ENCODE assay signal across 15 cellular contexts in the genomic region with DNA sequence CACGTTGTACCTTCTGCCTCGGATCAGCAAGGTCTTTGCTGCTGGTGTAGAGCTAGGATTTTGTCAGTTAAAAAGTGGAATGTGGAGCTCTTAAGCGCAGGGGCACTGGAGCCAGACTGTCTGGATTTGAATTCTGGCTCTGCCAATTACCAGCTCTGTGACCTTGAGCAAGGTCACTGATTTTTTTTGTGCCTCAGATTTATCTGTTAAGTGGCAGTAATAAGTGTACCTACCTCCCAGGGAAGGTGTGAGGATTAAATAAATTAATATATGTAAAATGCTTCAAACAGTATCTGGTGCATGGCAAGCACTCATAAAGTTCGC. TPM values are rescaled to one million over a fixed set of nuclear protein-coding genes. Genes with fewer than 3 reads are reported as not detected.
A peak's percentile ranks its signal among the peaks of the same experiment; 100 is the strongest.
DNase-seq lines count a peak whose midpoint lies in the region; ATAC-seq, FAIRE-seq and TF ChIP-seq lines count a peak whose summit lies in the region.
"Had no signal": no experiment of that assay in that cellular context is flagged by ENCODE, and none has a peak within 500 bp of the region (broad histone marks: within the 10 kb centered on the region; RNA-seq: fewer than 3 reads in every experiment).

No MANE protein-coding gene starts in this region.

- H3K4me1 Mint-ChIP-seq in T-helper 2 cell treated with Interferon-gamma antibody and Interleukin-4, amounts not matched to agents 5 μg/mL and 100 μg/mL, for 36 hours (ENCODE audit: low read depth) = peaks cover 7% of the 10 kb centered on the region
- H3K4me1 Mint-ChIP-seq in H9 = peaks cover 32 to 36% of the 10 kb centered on the region in 2 experiments
- H3K4me1 Mint-ChIP-seq in T-helper 17 cell = peaks cover 13% of the 10 kb centered on the region

- H3K18ac ChIP-seq in H9 (ENCODE audit: insufficient read length, low read depth, low read length) (no peak overlapping the region), mesendoderm (ENCODE audit: low read length) (no peak overlapping the region)

- no peak overlapping the region for H2BK12ac ChIP-seq in H9 (ENCODE audit: insufficient read length, low read depth, low read length)

- no peaks in the 10 kb centered on the region for H3K36me3 Mint-ChIP-seq in T-helper 2 cell treated with Interferon-gamma antibody and Interleukin-4, amounts not matched to agents 5 μg/mL and 100 μg/mL, for 36 hours (ENCODE audit: low read depth)
- H3K36me3 Mint-ChIP-seq in H9 (ENCODE audit: insufficient read depth in 1 of 3, low read depth in 3 of 3) (no peaks in the 10 kb centered on the region), T-helper 17 cell (ENCODE audit: low read depth) (no peaks in the 10 kb centered on the region)
- H3K36me3 Mint-ChIP-seq: neural progenitor cell had no signal

- H3K9me3 ChIP-seq in H9 (ENCODE audit: control insufficient read depth, low read depth, low read length) (no peaks in the 10 kb centered on the region), T-helper 17 cell (ENCODE audit: control insufficient read depth, low read length, poor library complexity, severe bottlenecking) (no peaks in the 10 kb centered on the region)
- H3K9me3 ChIP-seq: upper lobe of left lung had no signal

- H2AFZ ChIP-seq in H9 (ENCODE audit: low read length) = peak overlapping the region; percentile 91
- H2AFZ ChIP-seq: neural progenitor cell had no signal

- no peaks in the 10 kb centered on the region for H4K20me1 ChIP-seq in H9 (ENCODE audit: control insufficient read depth, insufficient read depth, insufficient read length)

- H2BK15ac ChIP-seq in H9 (ENCODE audit: low read depth, low read length) = no peak overlapping the region
- H2BK15ac ChIP-seq in mesendoderm (replicated peaks; ENCODE audit: low read depth) = no peak overlapping the region

- H3K27ac ChIP-seq in H9 (ENCODE audit: insufficient read length, low read depth, low read length) (peak overlapping the region; percentile 94), mesendoderm (ENCODE audit: low read depth, low read length) (no peak overlapping the region)
- H3K27ac ChIP-seq: neural progenitor cell, RWPE1, skin epidermis, upper lobe of left lung had no signal

- no CpG with 5 or more reads among the region's 4 CpGs for WGBS in H9 (ENCODE audit: extremely low coverage, insufficient read length, low lambda C conversion rate)
- no CpG with 5 or more reads among the region's 4 CpGs for WGBS in mesendoderm (ENCODE audit: extremely low coverage, insufficient coverage, low lambda C conversion rate)

- H4K8ac ChIP-seq in H9 (replicated peaks; ENCODE audit: insufficient read length, low read depth, low read length) (no peak overlapping the region), mesendoderm (ENCODE audit: low read depth, low read length) (no peak overlapping the region)

- TF ChIP-seq CTCF in H9 (conservative IDR thresholded peaks at IDR 0.05) = no peak

- H3K23ac ChIP-seq in H9 (ENCODE audit: insufficient read length, low read depth, low read length) (no peak overlapping the region), mesendoderm (ENCODE audit: low read length) (no peak overlapping the region)

- H3K14ac ChIP-seq in H9 (ENCODE audit: insufficient read depth, low read length) = no peak overlapping the region

- no peaks in the 10 kb centered on the region for H3K9me3 Mint-ChIP-seq in T-helper 2 cell treated with Interferon-gamma antibody and Interleukin-4, amounts not matched to agents 5 μg/mL and 100 μg/mL, for 36 hours
- H3K9me3 Mint-ChIP-seq in H9 = no peaks in the 10 kb centered on the region
- H3K9me3 Mint-ChIP-seq: neural progenitor cell had no signal

- no peak for DNase-seq in T-helper 2 cell treated with Interferon-gamma antibody and Interleukin-4, amounts not matched to agents 5 μg/mL and 100 μg/mL, for 36 hours (ENCODE audit: low spot score)
- no peak for DNase-seq in T-helper 2 cell
- DNase-seq in H9 = no peak
- no peak for DNase-seq in T-helper 17 cell
- DNase-seq in mesendoderm = no peak
- DNase-seq in HCEC 1CT = no peak
- no peak for DNase-seq in RCC 7860 (ENCODE audit: low spot score)
- DNase-seq in left lobe of liver (ENCODE audit: low spot score) = no peak
- DNase-seq: activated CD4-positive, CD25-positive, alpha-beta regulatory T cell; activated gamma-delta T cell treated with Interleukin-2 at 50 U/mL for 16 hours; upper lobe of left lung had no signal

- H2BK120ac ChIP-seq in H9 (ENCODE audit: low read depth, low read length, poor library complexity, severe bottlenecking) = no peak overlapping the region
- H2BK120ac ChIP-seq in mesendoderm (ENCODE audit: low read depth, low read length) = no peak overlapping the region

- no peaks in the 10 kb centered on the region for H3K27me3 ChIP-seq in H9 (ENCODE audit: insufficient read depth, low read length)
- no peaks in the 10 kb centered on the region for H3K27me3 ChIP-seq in mesendoderm (ENCODE audit: insufficient read depth, low read length, poor library complexity)
- H3K27me3 ChIP-seq: neural progenitor cell, upper lobe of left lung had no signal

- H3K27ac Mint-ChIP-seq in T-helper 2 cell treated with Interferon-gamma antibody and Interleukin-4, amounts not matched to agents 5 μg/mL and 100 μg/mL, for 36 hours = no peak overlapping the region
- H3K27ac Mint-ChIP-seq in H9 (peak overlapping the region; percentile 71 to 99 (median 83)), T-helper 17 cell (peak overlapping the region; percentile 32)
- H3K27ac Mint-ChIP-seq: neural progenitor cell had no signal

- H3K27me3 Mint-ChIP-seq in T-helper 2 cell treated with Interferon-gamma antibody and Interleukin-4, amounts not matched to agents 5 μg/mL and 100 μg/mL, for 36 hours (ENCODE audit: low read depth) = peaks cover 16% of the 10 kb centered on the region
- peaks cover 2% of the 10 kb centered on the region; the same call in 1 of the 2 replicates for H3K27me3 Mint-ChIP-seq in H9 (ENCODE audit: low read depth)
- peaks cover 19% of the 10 kb centered on the region for H3K27me3 Mint-ChIP-seq in T-helper 17 cell

- H2BK5ac ChIP-seq in H9 (ENCODE audit: insufficient read length, low read length) (no peak overlapping the region), mesendoderm (ENCODE audit: low read length) (no peak overlapping the region)

- H3K4ac ChIP-seq in H9 (ENCODE audit: low read depth, low read length) (no peak overlapping the region), mesendoderm (ENCODE audit: low read depth, low read length) (no peak overlapping the region)

- H3K79me2 ChIP-seq in H9 (ENCODE audit: insufficient read depth, low read length) (no peaks in the 10 kb centered on the region), mesendoderm (ENCODE audit: control insufficient read depth, insufficient read depth, low read length) (no peaks in the 10 kb centered on the region)

- H3K4me2 ChIP-seq in H9 (ENCODE audit: insufficient read depth, insufficient read length, low read length) (peak overlapping the region; percentile 52), mesendoderm (ENCODE audit: low read length) (no peak overlapping the region)
- H3K4me2 ChIP-seq: neural progenitor cell had no signal

- no peak overlapping the region for H4K5ac ChIP-seq in H9 (ENCODE audit: insufficient read length, low read depth, low read length)
- no peak overlapping the region for H4K5ac ChIP-seq in mesendoderm (ENCODE audit: low read length)

- FAIRE-seq in RCC 7860 (lab: Jason Lieb, UNC) = no peak
- FAIRE-seq: colon had no signal

- H2BK20ac ChIP-seq in H9 (ENCODE audit: low read depth, low read length, poor library complexity, severe bottlenecking) = no peak overlapping the region

- H3K4me1 ChIP-seq in H9 (ENCODE audit: insufficient read depth, low read length) (peaks cover 13% of the 10 kb centered on the region; the same call in 1 of the 2 replicates), mesendoderm (ENCODE audit: control insufficient read depth, low read depth, low read length) (peaks cover 3% of the 10 kb centered on the region)

- H2AK5ac ChIP-seq in H9 (ENCODE audit: insufficient read length, low read length) (peak overlapping the region; percentile 57), mesendoderm (ENCODE audit: low read length) (no peak overlapping the region)

- H4K91ac ChIP-seq in H9 (ENCODE audit: insufficient read length, low read depth, low read length) = no peak overlapping the region

- H3K36me3 ChIP-seq in mesendoderm (ENCODE audit: control insufficient read depth, insufficient read depth, low read length) = no peaks in the 10 kb centered on the region
- H3K36me3 ChIP-seq: neural progenitor cell, upper lobe of left lung had no signal

- H3K79me1 ChIP-seq in H9 (ENCODE audit: insufficient read depth, low read depth, low read length, poor library complexity, severe bottlenecking) (no peaks in the 10 kb centered on the region), mesendoderm (ENCODE audit: low read length) (no peaks in the 10 kb centered on the region)

- H3K4me3 ChIP-seq in mesendoderm (ENCODE audit: low read length) = no peak overlapping the region
- H3K4me3 ChIP-seq: neural progenitor cell, skin epidermis, upper lobe of left lung had no signal

- peak overlapping the region; percentile 60 for H3K4me3 Mint-ChIP-seq in T-helper 2 cell treated with Interferon-gamma antibody and Interleukin-4, amounts not matched to agents 5 μg/mL and 100 μg/mL, for 36 hours
- H3K4me3 Mint-ChIP-seq in H9 (peak overlapping the region in 1 of 2 experiments; percentile 34; a peak in 2 of 5 replicates), T-helper 17 cell (peak overlapping the region; percentile 84)
- H3K4me3 Mint-ChIP-seq: neural progenitor cell had no signal

- H3T11ph ChIP-seq in H9 (ENCODE audit: low read length) = no peak overlapping the region

- H3K56ac ChIP-seq in H9 (ENCODE audit: insufficient read length, low read depth, low read length) (no peak overlapping the region), mesendoderm (ENCODE audit: low read length) (peak overlapping the region; percentile 49)

- no peaks in the 10 kb centered on the region for H3K23me2 ChIP-seq in H9 (ENCODE audit: insufficient read length, low read depth, low read length, poor library complexity, severe bottlenecking)

- no peak overlapping the region for H3K9ac ChIP-seq in H9 (ENCODE audit: extremely low read depth, insufficient read length, low read length)
- H3K9ac ChIP-seq in mesendoderm (ENCODE audit: low read length) = no peak overlapping the region
- H3K9ac ChIP-seq: neural progenitor cell had no signal

- ATAC-seq in T-helper 17 cell (no peak), left lobe of liver (no peak)

RNA-seq across cellular contexts. Expression of gene UBE2U, which starts 40.3 kb away (rescaled TPM):
- total RNA-seq in H9 (2021) = not detected in 2 replicates
- total RNA-seq in T-helper 17 cell = not detected
- polyA plus RNA-seq in mesendoderm (2013, experiment 1 of 2) = not detected
- not detected for polyA plus RNA-seq in mesendoderm (2013, experiment 2 of 2)
- not detected for total RNA-seq in left lobe of liver
